Comparison of ENCODE assay signal across 2 cellular contexts in the genomic region with DNA sequence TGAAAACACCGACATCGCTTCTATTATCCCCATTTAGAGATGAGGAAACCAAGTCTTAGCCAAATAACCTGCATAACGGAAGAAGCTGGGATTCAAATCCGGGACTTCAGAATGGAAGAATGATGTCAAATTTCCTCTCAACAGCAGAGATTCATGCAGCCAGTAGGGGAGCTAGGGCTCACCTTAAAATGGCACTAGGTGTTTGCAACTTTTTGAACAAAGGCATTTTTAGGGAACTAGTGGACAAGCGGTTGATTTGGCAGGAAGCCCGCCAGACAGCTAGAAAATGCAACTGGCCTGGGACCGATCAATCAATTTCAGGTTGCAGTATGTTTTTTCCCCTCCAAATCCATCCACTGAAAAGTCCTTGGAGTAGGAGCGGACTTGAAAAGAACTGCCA.
TF ChIP-seq lines count a peak whose summit lies in the region.

No MANE protein-coding gene starts in this region.

TF ChIP-seq in IMR-90, 13 proteins besides CTCF, POLR2A, EP300 and RAD21:
- TF ChIP-seq RCOR1 (IDR thresholded peaks at IDR 0.05; ENCODE audit: insufficient replicate concordance, low read length) (no peak), MAZ (IDR thresholded peaks at IDR 0.05; ENCODE audit: borderline replicate concordance, low read depth, low read length) (no peak), SMC3 (IDR thresholded peaks at IDR 0.05; ENCODE audit: low read depth, low read length) (no peak)
- TF ChIP-seq, protein P1, sequence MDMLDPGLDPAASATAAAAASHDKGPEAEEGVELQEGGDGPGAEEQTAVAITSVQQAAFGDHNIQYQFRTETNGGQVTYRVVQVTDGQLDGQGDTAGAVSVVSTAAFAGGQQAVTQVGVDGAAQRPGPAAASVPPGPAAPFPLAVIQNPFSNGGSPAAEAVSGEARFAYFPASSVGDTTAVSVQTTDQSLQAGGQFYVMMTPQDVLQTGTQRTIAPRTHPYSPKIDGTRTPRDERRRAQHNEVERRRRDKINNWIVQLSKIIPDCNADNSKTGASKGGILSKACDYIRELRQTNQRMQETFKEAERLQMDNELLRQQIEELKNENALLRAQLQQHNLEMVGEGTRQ (IDR thresholded peaks at IDR 0.05; ENCODE audit: low read depth, low read length), result no peak

TF ChIP-seq in HepG2, 621 proteins besides CTCF, POLR2A, EP300 and RAD21:
- TF ChIP-seq, protein P2, sequence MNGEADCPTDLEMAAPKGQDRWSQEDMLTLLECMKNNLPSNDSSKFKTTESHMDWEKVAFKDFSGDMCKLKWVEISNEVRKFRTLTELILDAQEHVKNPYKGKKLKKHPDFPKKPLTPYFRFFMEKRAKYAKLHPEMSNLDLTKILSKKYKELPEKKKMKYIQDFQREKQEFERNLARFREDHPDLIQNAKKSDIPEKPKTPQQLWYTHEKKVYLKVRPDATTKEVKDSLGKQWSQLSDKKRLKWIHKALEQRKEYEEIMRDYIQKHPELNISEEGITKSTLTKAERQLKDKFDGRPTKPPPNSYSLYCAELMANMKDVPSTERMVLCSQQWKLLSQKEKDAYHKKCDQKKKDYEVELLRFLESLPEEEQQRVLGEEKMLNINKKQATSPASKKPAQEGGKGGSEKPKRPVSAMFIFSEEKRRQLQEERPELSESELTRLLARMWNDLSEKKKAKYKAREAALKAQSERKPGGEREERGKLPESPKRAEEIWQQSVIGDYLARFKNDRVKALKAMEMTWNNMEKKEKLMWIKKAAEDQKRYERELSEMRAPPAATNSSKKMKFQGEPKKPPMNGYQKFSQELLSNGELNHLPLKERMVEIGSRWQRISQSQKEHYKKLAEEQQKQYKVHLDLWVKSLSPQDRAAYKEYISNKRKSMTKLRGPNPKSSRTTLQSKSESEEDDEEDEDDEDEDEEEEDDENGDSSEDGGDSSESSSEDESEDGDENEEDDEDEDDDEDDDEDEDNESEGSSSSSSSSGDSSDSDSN (CRISPR knock-in tag; IDR thresholded peaks at IDR 0.05), result no peak
- TF ChIP-seq, protein P3, sequence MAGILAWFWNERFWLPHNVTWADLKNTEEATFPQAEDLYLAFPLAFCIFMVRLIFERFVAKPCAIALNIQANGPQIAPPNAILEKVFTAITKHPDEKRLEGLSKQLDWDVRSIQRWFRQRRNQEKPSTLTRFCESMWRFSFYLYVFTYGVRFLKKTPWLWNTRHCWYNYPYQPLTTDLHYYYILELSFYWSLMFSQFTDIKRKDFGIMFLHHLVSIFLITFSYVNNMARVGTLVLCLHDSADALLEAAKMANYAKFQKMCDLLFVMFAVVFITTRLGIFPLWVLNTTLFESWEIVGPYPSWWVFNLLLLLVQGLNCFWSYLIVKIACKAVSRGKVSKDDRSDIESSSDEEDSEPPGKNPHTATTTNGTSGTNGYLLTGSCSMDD (CRISPR knock-in tag; IDR thresholded peaks at IDR 0.05), result no peak
- TF ChIP-seq ZFP90 (CRISPR knock-in tag; IDR thresholded peaks at IDR 0.05; ENCODE audit: borderline replicate concordance) (no peak), STAG1 (CRISPR knock-in tag; IDR thresholded peaks at IDR 0.05) (peak; percentile 69), ATF7-NPFF (CRISPR knock-in tag; IDR thresholded peaks at IDR 0.05; ENCODE audit: low read depth) (no peak), MED1 (CRISPR knock-in tag; IDR thresholded peaks at IDR 0.05) (no peak), ZNF33A (CRISPR knock-in tag; IDR thresholded peaks at IDR 0.05; ENCODE audit: borderline replicate concordance) (peak; percentile 96)
